ENCODE assay signal across 1 cellular context in the genomic region with DNA sequence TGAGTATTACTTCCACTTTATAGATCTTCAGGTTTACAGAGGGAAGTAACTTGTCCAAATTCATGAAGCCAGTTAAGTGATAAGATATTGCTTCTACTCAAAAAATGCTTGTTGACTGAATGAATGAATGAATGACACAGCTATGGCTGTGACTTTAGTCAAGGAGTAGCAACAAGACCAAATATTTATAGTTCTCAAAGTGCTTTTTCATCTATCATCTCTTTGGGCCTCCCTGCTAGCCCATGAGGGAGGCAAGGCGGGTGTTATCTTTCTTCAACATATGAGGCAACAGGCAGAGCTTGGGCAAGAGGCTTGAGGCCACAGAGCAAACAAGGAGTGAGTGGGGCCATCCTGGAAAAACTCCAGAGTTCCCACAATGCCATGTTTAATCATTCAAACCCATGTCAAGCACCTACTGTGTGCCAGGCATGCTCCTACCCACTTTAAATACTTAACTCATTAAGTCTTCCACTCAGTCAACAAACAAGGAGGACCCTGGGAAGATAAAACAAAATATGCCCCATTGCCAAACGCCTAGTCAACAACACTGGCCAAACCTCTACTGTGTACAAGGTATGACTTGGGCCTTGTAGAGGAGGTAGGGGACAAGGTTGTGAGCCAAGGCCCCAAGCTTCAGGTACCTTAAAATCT.
TF ChIP-seq lines count a peak whose summit lies in the region.

No MANE protein-coding gene starts in this region.

TF ChIP-seq in HepG2, 621 proteins besides CTCF, POLR2A, EP300 and RAD21 (continued from another document and continues in another):
- TF ChIP-seq, protein P1, sequence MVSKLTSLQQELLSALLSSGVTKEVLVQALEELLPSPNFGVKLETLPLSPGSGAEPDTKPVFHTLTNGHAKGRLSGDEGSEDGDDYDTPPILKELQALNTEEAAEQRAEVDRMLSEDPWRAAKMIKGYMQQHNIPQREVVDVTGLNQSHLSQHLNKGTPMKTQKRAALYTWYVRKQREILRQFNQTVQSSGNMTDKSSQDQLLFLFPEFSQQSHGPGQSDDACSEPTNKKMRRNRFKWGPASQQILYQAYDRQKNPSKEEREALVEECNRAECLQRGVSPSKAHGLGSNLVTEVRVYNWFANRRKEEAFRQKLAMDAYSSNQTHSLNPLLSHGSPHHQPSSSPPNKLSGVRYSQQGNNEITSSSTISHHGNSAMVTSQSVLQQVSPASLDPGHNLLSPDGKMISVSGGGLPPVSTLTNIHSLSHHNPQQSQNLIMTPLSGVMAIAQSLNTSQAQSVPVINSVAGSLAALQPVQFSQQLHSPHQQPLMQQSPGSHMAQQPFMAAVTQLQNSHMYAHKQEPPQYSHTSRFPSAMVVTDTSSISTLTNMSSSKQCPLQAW (CRISPR knock-in tag; IDR thresholded peaks at IDR 0.05), result peak; percentile 81
- TF ChIP-seq RFXANK (CRISPR knock-in tag; IDR thresholded peaks at IDR 0.05), result peak; percentile 63; the same call in 1 of the 2 replicates
- TF ChIP-seq ZBTB7A (CRISPR knock-in tag; IDR thresholded peaks at IDR 0.05), result peak; percentile 85
- no peak for TF ChIP-seq ZNF777 (CRISPR knock-in tag; IDR thresholded peaks at IDR 0.05)
- TF ChIP-seq ZNF234 (CRISPR knock-in tag; conservative IDR thresholded peaks at IDR 0.05), result no peak
- TF ChIP-seq, protein P2, sequence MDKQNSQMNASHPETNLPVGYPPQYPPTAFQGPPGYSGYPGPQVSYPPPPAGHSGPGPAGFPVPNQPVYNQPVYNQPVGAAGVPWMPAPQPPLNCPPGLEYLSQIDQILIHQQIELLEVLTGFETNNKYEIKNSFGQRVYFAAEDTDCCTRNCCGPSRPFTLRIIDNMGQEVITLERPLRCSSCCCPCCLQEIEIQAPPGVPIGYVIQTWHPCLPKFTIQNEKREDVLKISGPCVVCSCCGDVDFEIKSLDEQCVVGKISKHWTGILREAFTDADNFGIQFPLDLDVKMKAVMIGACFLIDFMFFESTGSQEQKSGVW (CRISPR knock-in tag; IDR thresholded peaks at IDR 0.05; ENCODE audit: borderline replicate concordance), result no peak
- TF ChIP-seq, protein P3, sequence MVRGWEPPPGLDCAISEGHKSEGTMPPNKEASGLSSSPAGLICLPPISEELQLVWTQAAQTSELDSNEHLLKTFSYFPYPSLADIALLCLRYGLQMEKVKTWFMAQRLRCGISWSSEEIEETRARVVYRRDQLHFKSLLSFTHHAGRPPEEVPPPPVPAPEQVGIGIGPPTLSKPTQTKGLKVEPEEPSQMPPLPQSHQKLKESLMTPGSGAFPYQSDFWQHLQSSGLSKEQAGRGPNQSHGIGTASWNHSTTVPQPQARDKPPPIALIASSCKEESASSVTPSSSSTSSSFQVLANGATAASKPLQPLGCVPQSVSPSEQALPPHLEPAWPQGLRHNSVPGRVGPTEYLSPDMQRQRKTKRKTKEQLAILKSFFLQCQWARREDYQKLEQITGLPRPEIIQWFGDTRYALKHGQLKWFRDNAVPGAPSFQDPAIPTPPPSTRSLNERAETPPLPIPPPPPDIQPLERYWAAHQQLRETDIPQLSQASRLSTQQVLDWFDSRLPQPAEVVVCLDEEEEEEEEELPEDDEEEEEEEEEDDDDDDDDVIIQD (CRISPR knock-in tag; IDR thresholded peaks at IDR 0.05; ENCODE audit: low read depth), result peak; percentile 5; the same call in 1 of the 2 replicates
- TF ChIP-seq HDAC2 (CRISPR knock-in tag; IDR thresholded peaks at IDR 0.05), result peak; percentile 98
- no peak for TF ChIP-seq NR1H2 (CRISPR knock-in tag; IDR thresholded peaks at IDR 0.05; ENCODE audit: borderline replicate concordance, low read depth)
- TF ChIP-seq ZNF788 (CRISPR knock-in tag; IDR thresholded peaks at IDR 0.05; ENCODE audit: borderline replicate concordance), result peak; percentile 97; the same call in 1 of the 2 replicates
- TF ChIP-seq ZNF232 (CRISPR knock-in tag; IDR thresholded peaks at IDR 0.05; ENCODE audit: borderline replicate concordance), result peak; percentile 92
- TF ChIP-seq, protein P4, sequence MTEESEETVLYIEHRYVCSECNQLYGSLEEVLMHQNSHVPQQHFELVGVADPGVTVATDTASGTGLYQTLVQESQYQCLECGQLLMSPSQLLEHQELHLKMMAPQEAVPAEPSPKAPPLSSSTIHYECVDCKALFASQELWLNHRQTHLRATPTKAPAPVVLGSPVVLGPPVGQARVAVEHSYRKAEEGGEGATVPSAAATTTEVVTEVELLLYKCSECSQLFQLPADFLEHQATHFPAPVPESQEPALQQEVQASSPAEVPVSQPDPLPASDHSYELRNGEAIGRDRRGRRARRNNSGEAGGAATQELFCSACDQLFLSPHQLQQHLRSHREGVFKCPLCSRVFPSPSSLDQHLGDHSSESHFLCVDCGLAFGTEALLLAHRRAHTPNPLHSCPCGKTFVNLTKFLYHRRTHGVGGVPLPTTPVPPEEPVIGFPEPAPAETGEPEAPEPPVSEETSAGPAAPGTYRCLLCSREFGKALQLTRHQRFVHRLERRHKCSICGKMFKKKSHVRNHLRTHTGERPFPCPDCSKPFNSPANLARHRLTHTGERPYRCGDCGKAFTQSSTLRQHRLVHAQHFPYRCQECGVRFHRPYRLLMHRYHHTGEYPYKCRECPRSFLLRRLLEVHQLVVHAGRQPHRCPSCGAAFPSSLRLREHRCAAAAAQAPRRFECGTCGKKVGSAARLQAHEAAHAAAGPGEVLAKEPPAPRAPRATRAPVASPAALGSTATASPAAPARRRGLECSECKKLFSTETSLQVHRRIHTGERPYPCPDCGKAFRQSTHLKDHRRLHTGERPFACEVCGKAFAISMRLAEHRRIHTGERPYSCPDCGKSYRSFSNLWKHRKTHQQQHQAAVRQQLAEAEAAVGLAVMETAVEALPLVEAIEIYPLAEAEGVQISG (CRISPR knock-in tag; IDR thresholded peaks at IDR 0.05), result peak; percentile 90
- TF ChIP-seq, protein P5, sequence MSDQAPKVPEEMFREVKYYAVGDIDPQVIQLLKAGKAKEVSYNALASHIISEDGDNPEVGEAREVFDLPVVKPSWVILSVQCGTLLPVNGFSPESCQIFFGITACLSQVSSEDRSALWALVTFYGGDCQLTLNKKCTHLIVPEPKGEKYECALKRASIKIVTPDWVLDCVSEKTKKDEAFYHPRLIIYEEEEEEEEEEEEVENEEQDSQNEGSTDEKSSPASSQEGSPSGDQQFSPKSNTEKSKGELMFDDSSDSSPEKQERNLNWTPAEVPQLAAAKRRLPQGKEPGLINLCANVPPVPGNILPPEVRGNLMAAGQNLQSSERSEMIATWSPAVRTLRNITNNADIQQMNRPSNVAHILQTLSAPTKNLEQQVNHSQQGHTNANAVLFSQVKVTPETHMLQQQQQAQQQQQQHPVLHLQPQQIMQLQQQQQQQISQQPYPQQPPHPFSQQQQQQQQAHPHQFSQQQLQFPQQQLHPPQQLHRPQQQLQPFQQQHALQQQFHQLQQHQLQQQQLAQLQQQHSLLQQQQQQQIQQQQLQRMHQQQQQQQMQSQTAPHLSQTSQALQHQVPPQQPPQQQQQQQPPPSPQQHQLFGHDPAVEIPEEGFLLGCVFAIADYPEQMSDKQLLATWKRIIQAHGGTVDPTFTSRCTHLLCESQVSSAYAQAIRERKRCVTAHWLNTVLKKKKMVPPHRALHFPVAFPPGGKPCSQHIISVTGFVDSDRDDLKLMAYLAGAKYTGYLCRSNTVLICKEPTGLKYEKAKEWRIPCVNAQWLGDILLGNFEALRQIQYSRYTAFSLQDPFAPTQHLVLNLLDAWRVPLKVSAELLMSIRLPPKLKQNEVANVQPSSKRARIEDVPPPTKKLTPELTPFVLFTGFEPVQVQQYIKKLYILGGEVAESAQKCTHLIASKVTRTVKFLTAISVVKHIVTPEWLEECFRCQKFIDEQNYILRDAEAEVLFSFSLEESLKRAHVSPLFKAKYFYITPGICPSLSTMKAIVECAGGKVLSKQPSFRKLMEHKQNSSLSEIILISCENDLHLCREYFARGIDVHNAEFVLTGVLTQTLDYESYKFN (CRISPR knock-in tag; conservative IDR thresholded peaks at IDR 0.05), result peak; percentile 94
- peak; percentile 90; the same call in 1 of the 2 replicates for TF ChIP-seq ERF (CRISPR knock-in tag; IDR thresholded peaks at IDR 0.05)
- TF ChIP-seq, protein P6, sequence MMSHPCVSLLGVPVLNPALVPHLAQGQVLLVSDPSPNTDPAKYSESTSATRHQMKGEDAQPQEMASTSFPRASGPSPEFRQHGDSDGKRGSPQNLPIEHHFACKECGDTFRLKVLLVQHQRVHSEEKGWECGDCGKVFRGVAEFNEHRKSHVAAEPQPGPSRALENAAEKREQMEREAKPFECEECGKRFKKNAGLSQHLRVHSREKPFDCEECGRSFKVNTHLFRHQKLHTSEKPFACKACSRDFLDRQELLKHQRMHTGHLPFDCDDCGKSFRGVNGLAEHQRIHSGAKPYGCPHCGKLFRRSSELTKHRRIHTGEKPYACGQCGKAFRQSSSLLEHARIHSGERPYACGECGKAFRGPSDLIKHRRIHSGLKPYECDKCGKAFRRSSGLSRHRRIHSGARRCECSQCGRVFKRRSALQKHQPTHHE (CRISPR knock-in tag; IDR thresholded peaks at IDR 0.05; ENCODE audit: borderline replicate concordance), result no peak
- TF ChIP-seq HOXA5 (CRISPR knock-in tag; IDR thresholded peaks at IDR 0.05), result peak; percentile 98
- peak; percentile 74; the same call in 1 of the 2 replicates for TF ChIP-seq ZNF337 (CRISPR knock-in tag; IDR thresholded peaks at IDR 0.05; ENCODE audit: borderline replicate concordance, low read depth)
- peak; percentile 94 for TF ChIP-seq POGZ (CRISPR knock-in tag; IDR thresholded peaks at IDR 0.05)
- TF ChIP-seq ZKSCAN8 (CRISPR knock-in tag; IDR thresholded peaks at IDR 0.05; ENCODE audit: borderline replicate concordance), result peak; percentile 96
- TF ChIP-seq, protein P7, sequence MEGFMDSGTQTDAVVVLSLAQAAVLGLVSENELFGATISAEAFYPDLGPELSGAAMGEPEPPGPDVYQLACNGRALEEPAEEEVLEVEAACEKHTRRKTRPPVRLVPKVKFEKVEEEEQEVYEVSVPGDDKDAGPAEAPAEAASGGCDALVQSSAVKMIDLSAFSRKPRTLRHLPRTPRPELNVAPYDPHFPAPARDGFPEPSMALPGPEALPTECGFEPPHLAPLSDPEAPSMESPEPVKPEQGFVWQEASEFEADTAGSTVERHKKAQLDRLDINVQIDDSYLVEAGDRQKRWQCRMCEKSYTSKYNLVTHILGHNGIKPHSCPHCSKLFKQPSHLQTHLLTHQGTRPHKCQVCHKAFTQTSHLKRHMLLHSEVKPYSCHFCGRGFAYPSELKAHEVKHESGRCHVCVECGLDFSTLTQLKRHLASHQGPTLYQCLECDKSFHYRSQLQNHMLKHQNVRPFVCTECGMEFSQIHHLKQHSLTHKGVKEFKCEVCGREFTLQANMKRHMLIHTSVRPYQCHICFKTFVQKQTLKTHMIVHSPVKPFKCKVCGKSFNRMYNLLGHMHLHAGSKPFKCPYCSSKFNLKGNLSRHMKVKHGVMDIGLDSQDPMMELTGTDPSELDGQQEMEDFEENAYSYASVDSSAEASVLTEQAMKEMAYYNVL (CRISPR knock-in tag; IDR thresholded peaks at IDR 0.05; ENCODE audit: borderline replicate concordance), result peak; percentile 96; the same call in 1 of the 2 replicates
- TF ChIP-seq ZNF367 (CRISPR knock-in tag; IDR thresholded peaks at IDR 0.05; ENCODE audit: borderline replicate concordance), result 0 out of 2 replicates have a peak, but pooled peaks have one; percentile 50
- peak; percentile 94 for TF ChIP-seq PHF21A (CRISPR knock-in tag; IDR thresholded peaks at IDR 0.05)
- TF ChIP-seq KLF9 (CRISPR knock-in tag; IDR thresholded peaks at IDR 0.05; ENCODE audit: low read depth), result 0 out of 2 replicates have a peak, but pooled peaks have one; percentile 44
- no peak for TF ChIP-seq RARG (CRISPR knock-in tag; IDR thresholded peaks at IDR 0.05; ENCODE audit: low read depth)
- no peak for TF ChIP-seq JDP2 (CRISPR knock-in tag; IDR thresholded peaks at IDR 0.05; ENCODE audit: borderline replicate concordance)
- TF ChIP-seq, protein P8, sequence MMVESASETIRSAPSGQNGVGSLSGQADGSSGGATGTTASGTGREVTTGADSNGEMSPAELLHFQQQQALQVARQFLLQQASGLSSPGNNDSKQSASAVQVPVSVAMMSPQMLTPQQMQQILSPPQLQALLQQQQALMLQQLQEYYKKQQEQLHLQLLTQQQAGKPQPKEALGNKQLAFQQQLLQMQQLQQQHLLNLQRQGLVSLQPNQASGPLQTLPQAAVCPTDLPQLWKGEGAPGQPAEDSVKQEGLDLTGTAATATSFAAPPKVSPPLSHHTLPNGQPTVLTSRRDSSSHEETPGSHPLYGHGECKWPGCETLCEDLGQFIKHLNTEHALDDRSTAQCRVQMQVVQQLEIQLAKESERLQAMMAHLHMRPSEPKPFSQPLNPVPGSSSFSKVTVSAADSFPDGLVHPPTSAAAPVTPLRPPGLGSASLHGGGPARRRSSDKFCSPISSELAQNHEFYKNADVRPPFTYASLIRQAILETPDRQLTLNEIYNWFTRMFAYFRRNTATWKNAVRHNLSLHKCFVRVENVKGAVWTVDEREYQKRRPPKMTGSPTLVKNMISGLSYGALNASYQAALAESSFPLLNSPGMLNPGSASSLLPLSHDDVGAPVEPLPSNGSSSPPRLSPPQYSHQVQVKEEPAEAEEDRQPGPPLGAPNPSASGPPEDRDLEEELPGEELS (CRISPR knock-in tag; IDR thresholded peaks at IDR 0.05), result peak; percentile 99
- TF ChIP-seq RORA (CRISPR knock-in tag; IDR thresholded peaks at IDR 0.05), result no peak
- TF ChIP-seq NFKBIZ (CRISPR knock-in tag; IDR thresholded peaks at IDR 0.05), result peak; percentile 99
- TF ChIP-seq CBX5 (CRISPR knock-in tag; IDR thresholded peaks at IDR 0.05; ENCODE audit: borderline replicate concordance), result peak; percentile 100; the same call in 1 of the 2 replicates
- no peak for TF ChIP-seq NONO (IDR thresholded peaks at IDR 0.05)
- TF ChIP-seq NONO (CRISPR knock-in tag; conservative IDR thresholded peaks at IDR 0.05), result peak; percentile 56; the same call in 1 of the 2 replicates
- TF ChIP-seq CREM (IDR thresholded peaks at IDR 0.05), result peak; percentile 96
- TF ChIP-seq CREM (CRISPR knock-in tag; IDR thresholded peaks at IDR 0.05), result no peak
- TF ChIP-seq, protein P9, sequence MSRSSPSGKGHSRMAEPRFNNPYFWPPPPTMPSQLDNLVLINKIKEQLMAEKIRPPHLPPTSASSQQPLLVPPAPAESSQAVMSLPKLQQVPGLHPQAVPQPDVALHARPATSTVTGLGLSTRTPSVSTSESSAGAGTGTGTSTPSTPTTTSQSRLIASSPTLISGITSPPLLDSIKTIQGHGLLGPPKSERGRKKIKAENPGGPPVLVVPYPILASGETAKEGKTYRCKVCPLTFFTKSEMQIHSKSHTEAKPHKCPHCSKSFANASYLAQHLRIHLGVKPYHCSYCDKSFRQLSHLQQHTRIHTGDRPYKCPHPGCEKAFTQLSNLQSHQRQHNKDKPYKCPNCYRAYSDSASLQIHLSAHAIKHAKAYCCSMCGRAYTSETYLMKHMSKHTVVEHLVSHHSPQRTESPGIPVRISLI (CRISPR knock-in tag; IDR thresholded peaks at IDR 0.05; ENCODE audit: borderline replicate concordance), result peak; percentile 90; the same call in 1 of the 2 replicates
- TF ChIP-seq MEF2D (CRISPR knock-in tag; IDR thresholded peaks at IDR 0.05), result peak; percentile 45
- TF ChIP-seq ZFP41 (CRISPR knock-in tag; IDR thresholded peaks at IDR 0.05; ENCODE audit: borderline replicate concordance), result no peak
- TF ChIP-seq, protein P10, sequence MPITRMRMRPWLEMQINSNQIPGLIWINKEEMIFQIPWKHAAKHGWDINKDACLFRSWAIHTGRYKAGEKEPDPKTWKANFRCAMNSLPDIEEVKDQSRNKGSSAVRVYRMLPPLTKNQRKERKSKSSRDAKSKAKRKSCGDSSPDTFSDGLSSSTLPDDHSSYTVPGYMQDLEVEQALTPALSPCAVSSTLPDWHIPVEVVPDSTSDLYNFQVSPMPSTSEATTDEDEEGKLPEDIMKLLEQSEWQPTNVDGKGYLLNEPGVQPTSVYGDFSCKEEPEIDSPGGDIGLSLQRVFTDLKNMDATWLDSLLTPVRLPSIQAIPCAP (CRISPR knock-in tag; IDR thresholded peaks at IDR 0.05; ENCODE audit: low read depth), result no peak
